ENCODE assay signal across 9 cellular contexts in the genomic region with DNA sequence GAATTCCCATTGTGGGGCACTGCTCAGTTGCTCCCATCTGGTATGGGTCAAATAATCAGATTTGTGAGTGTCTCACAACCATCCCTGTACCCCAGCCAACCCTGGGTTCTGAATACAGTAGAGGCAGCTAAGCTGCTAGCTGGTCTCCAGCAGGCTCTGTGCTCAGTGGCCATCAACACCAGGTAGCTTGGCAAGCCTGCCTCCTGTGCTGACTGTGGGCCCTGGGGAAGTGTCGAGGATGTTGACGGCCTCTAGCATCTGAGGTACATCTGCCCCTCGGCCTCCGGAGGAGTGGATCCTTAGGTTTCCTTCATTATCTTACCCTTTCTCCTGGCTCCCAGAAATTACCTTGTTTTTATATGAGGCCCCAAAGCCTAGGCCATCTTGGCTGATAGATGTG. TPM values are rescaled to one million over a fixed set of nuclear protein-coding genes. Genes with fewer than 3 reads are reported as not detected.
A peak's percentile ranks its signal among the peaks of the same experiment; 100 is the strongest.
DNase-seq lines count a peak whose midpoint lies in the region; ATAC-seq, FAIRE-seq and TF ChIP-seq lines count a peak whose summit lies in the region.
"Had no signal": no experiment of that assay in that cellular context is flagged by ENCODE, and none has a peak within 500 bp of the region (broad histone marks: within the 10 kb centered on the region; RNA-seq: fewer than 3 reads in every experiment).

No MANE protein-coding gene starts in this region.

- H3K36me3 ChIP-seq in GM23338 (ENCODE audit: insufficient read depth) (no peaks in the 10 kb centered on the region), kidney (ENCODE audit: control insufficient read depth in 1 of 2, insufficient read depth in 2 of 2, low read length in 2 of 2) (no peaks in the 10 kb centered on the region)

- no peak for FAIRE-seq in kidney (lab: Jason Lieb, UNC)

- H3K27me3 ChIP-seq in GM23338 (ENCODE audit: insufficient read depth), result no peaks in the 10 kb centered on the region

- no peaks in the 10 kb centered on the region for H3K9me2 ChIP-seq in GM23338 (ENCODE audit: insufficient read depth)

- H3K4me3 Mint-ChIP-seq in GM23338, result no peak overlapping the region
- no peak overlapping the region for H3K4me3 Mint-ChIP-seq in activated CD4-positive, alpha-beta memory T cell treated with anti-CD3 and anti-CD28 coated beads, Interleukin-2, amount 10 ng/mL, durations not matched to agents 7 days and 5 days
- peak overlapping the region; percentile 46 for H3K4me3 Mint-ChIP-seq in stimulated activated memory B cell treated with anti-CD40 and anti-IgM and Interleukin-4, amounts not matched to agents 10 μg/mL and 1 μg/mL and 100 μg/mL, for 72 hours

- peaks cover 100% of the 10 kb centered on the region for H3K79me2 ChIP-seq in GM23338 (replicated peaks; ENCODE audit: insufficient read depth)

- TF ChIP-seq CTCF in GM23338 (conservative IDR thresholded peaks at IDR 0.05; ENCODE audit: low read depth in 2 of 2) (no peak), kidney (IDR thresholded peaks at IDR 0.05; ENCODE audit: borderline replicate concordance, extremely low read depth, insufficient read depth) (no peak)

- H2AFZ ChIP-seq in GM23338, result no peak overlapping the region

- intact Hi-C loops in kidney (cut with DNase I), result no loop called here

- H3K9ac ChIP-seq in kidney (ENCODE audit: low read length in 2 of 2), result peak overlapping the region in 1 of 2 donors; percentile 10

- H3F3A ChIP-seq in GM23338 (replicated peaks; ENCODE audit: low read depth), result peaks cover 5% of the 10 kb centered on the region; the same call in 1 of the 2 replicates

- DNase-seq in GM23338 (ENCODE audit: low spot score), result no peak
- DNase-seq in activated CD4-positive, alpha-beta memory T cell treated with anti-CD3 and anti-CD28 coated beads, Interleukin-2, amount 10 ng/mL, durations not matched to agents 7 days and 5 days, result no peak
- peak; percentile 61 for DNase-seq in kidney
- DNase-seq in globus pallidus (ENCODE audit: low spot score), result no peak
- no peak for DNase-seq in CD1c-positive myeloid dendritic cell (ENCODE audit: extremely low spot score)
- DNase-seq in superior temporal gyrus (ENCODE audit: extremely low spot score), result no peak
- DNase-seq: NCI-H2029 treated with DMSO at 0.1 percent for 48 hours; stimulated activated CD4-positive, alpha-beta T cell treated with anti-CD3 and anti-CD28 coated beads, Interleukin-12 subunit alpha, Interleukin-12 subunit beta, amount 100 ng/mL, for 4 hours had no signal

- H3K27me3 Mint-ChIP-seq in GM23338 (ENCODE audit: insufficient read depth, low read depth, poor library complexity), result peaks cover 4% of the 10 kb centered on the region
- no peaks in the 10 kb centered on the region for H3K27me3 Mint-ChIP-seq in activated CD4-positive, alpha-beta memory T cell treated with anti-CD3 and anti-CD28 coated beads, Interleukin-2, amount 10 ng/mL, durations not matched to agents 7 days and 5 days
- H3K27me3 Mint-ChIP-seq in stimulated activated memory B cell treated with anti-CD40 and anti-IgM and Interleukin-4, amounts not matched to agents 10 μg/mL and 1 μg/mL and 100 μg/mL, for 72 hours, result no peaks in the 10 kb centered on the region

- H3K9me3 Mint-ChIP-seq in GM23338, result no peaks in the 10 kb centered on the region
- no peaks in the 10 kb centered on the region for H3K9me3 Mint-ChIP-seq in activated CD4-positive, alpha-beta memory T cell treated with anti-CD3 and anti-CD28 coated beads, Interleukin-2, amount 10 ng/mL, durations not matched to agents 7 days and 5 days
- no peaks in the 10 kb centered on the region for H3K9me3 Mint-ChIP-seq in stimulated activated memory B cell treated with anti-CD40 and anti-IgM and Interleukin-4, amounts not matched to agents 10 μg/mL and 1 μg/mL and 100 μg/mL, for 72 hours

- no peak overlapping the region for H3K4me2 ChIP-seq in GM23338

- peaks cover 95% of the 10 kb centered on the region for H4K20me1 ChIP-seq in GM23338 (replicated peaks; ENCODE audit: insufficient read depth)

- peaks cover 69% of the 10 kb centered on the region for H3K4me1 ChIP-seq in GM23338 (ENCODE audit: insufficient read depth)
- peaks cover 45 to 64% of the 10 kb centered on the region in 2 donors for H3K4me1 ChIP-seq in kidney (ENCODE audit: control insufficient read depth in 1 of 2, insufficient read depth in 1 of 2, low read depth in 1 of 2, low read length in 2 of 2)

- POLR2A ChIA-PET in activated CD4-positive, alpha-beta memory T cell treated with anti-CD3 and anti-CD28 coated beads, Interleukin-2, amount 10 ng/mL, durations not matched to agents 7 days and 5 days (lab: Charles Lee), result interaction anchor here (1.5 to 8.3 kb wide), 3 partner anchors 10 to 241 kb away, joined by 3 to 155 read pairs (median 7); a partner anchor contains a TSS

- H3K4me3 ChIP-seq in GM23338 (no peak overlapping the region), kidney (ENCODE audit: low read length in 2 of 2) (no peak overlapping the region)

- peaks cover 79% of the 10 kb centered on the region for H3K4me1 Mint-ChIP-seq in GM23338
- peaks cover 94% of the 10 kb centered on the region for H3K4me1 Mint-ChIP-seq in activated CD4-positive, alpha-beta memory T cell treated with anti-CD3 and anti-CD28 coated beads, Interleukin-2, amount 10 ng/mL, durations not matched to agents 7 days and 5 days
- peaks cover 94% of the 10 kb centered on the region for H3K4me1 Mint-ChIP-seq in stimulated activated memory B cell treated with anti-CD40 and anti-IgM and Interleukin-4, amounts not matched to agents 10 μg/mL and 1 μg/mL and 100 μg/mL, for 72 hours

- H3K36me3 Mint-ChIP-seq in GM23338 (ENCODE audit: low read depth), result peaks cover 5% of the 10 kb centered on the region
- H3K36me3 Mint-ChIP-seq in activated CD4-positive, alpha-beta memory T cell treated with anti-CD3 and anti-CD28 coated beads, Interleukin-2, amount 10 ng/mL, durations not matched to agents 7 days and 5 days (ENCODE audit: low read depth), result peaks cover 50% of the 10 kb centered on the region
- H3K36me3 Mint-ChIP-seq in stimulated activated memory B cell treated with anti-CD40 and anti-IgM and Interleukin-4, amounts not matched to agents 10 μg/mL and 1 μg/mL and 100 μg/mL, for 72 hours, result peaks cover 7% of the 10 kb centered on the region

- H3K27ac ChIP-seq in GM23338 (ENCODE audit: low read depth), result peak overlapping the region; percentile 79
- peak overlapping the region; percentile 41 to 66 for H3K27ac ChIP-seq in kidney (ENCODE audit: low read depth in 2 of 2, low read length in 2 of 2)

- CTCF ChIA-PET in activated CD4-positive, alpha-beta memory T cell treated with anti-CD3 and anti-CD28 coated beads, Interleukin-2, amount 10 ng/mL, durations not matched to agents 7 days and 5 days (lab: Charles Lee), result interaction anchor here (5.1 kb wide), 1 partner anchor 13 kb away, joined by 36 read pairs; a partner anchor contains a TSS

- ATAC-seq in GM23338, result no peak; the same call in 2 of the 3 replicates
- ATAC-seq in stimulated activated memory B cell treated with anti-CD40 and anti-IgM and Interleukin-4, amounts not matched to agents 10 μg/mL and 1 μg/mL and 100 μg/mL, for 72 hours, result no peak

- no peak overlapping the region for H3K27ac Mint-ChIP-seq in GM23338
- peak overlapping the region; percentile 81 for H3K27ac Mint-ChIP-seq in activated CD4-positive, alpha-beta memory T cell treated with anti-CD3 and anti-CD28 coated beads, Interleukin-2, amount 10 ng/mL, durations not matched to agents 7 days and 5 days
- H3K27ac Mint-ChIP-seq in stimulated activated memory B cell treated with anti-CD40 and anti-IgM and Interleukin-4, amounts not matched to agents 10 μg/mL and 1 μg/mL and 100 μg/mL, for 72 hours, result peak overlapping the region; percentile 83

- no peaks in the 10 kb centered on the region for H3K9me3 ChIP-seq in kidney (ENCODE audit: control insufficient read depth in 1 of 2, low read length in 2 of 2)

TF ChIP-seq in GM23338, 12 proteins besides CTCF, POLR2A, EP300 and RAD21 (continues in another document):
- TF ChIP-seq, protein P1, sequence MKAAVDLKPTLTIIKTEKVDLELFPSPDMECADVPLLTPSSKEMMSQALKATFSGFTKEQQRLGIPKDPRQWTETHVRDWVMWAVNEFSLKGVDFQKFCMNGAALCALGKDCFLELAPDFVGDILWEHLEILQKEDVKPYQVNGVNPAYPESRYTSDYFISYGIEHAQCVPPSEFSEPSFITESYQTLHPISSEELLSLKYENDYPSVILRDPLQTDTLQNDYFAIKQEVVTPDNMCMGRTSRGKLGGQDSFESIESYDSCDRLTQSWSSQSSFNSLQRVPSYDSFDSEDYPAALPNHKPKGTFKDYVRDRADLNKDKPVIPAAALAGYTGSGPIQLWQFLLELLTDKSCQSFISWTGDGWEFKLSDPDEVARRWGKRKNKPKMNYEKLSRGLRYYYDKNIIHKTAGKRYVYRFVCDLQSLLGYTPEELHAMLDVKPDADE (IDR thresholded peaks at IDR 0.05), result no peak
- TF ChIP-seq POLR2AphosphoS5 (IDR thresholded peaks at IDR 0.05; ENCODE audit: low read depth) (no peak), ZNF331 (CRISPR knock-in tag; IDR thresholded peaks at IDR 0.05; ENCODE audit: low read depth) (no peak)

RNA-seq across cellular contexts. Expression of a gene that starts 13.3 kb away (rescaled TPM):
- total RNA-seq in GM23338 (2014; rRNA removed; shearing (Covaris generic)), result 77.2 and 87.5 TPM in 2 replicates
- polyA plus RNA-seq in GM23338 (2016; fragmentation: Nextera tagmentation; extraction: Ambion mirVana) (42.5 and 47.7 TPM in 2 replicates), kidney (ENCODE audit: insufficient read depth, low read depth, low replicate concordance) (24.2 TPM)
- 100 to 1,000 TPM; 106 to 113 TPM for total RNA-seq in activated CD4-positive, alpha-beta memory T cell treated with anti-CD3 and anti-CD28 coated beads, Interleukin-2, amount 10 ng/mL, durations not matched to agents 7 days and 5 days
- total RNA-seq in kidney, result 61.5 TPM

RNA-seq across cellular contexts. Expression of a gene that starts 54.3 kb away (rescaled TPM):
- 20.8 and 22.9 TPM in 2 replicates for total RNA-seq in GM23338 (2014; rRNA removed; shearing (Covaris generic))
- polyA plus RNA-seq in GM23338 (2016; fragmentation: Nextera tagmentation; extraction: Ambion mirVana) (8.5 and 12.0 TPM in 2 replicates), kidney (ENCODE audit: insufficient read depth, low read depth, low replicate concordance) (6.3 TPM)
- total RNA-seq in activated CD4-positive, alpha-beta memory T cell treated with anti-CD3 and anti-CD28 coated beads, Interleukin-2, amount 10 ng/mL, durations not matched to agents 7 days and 5 days, result 10 to 100 TPM; 27.4 to 27.9 TPM
- total RNA-seq in kidney, result 29.3 TPM
